Comparison of ENCODE assay signal across 8 cellular contexts in genomic region chr20:47620808-47621805, GRCh38.
DNase-seq lines count a peak whose midpoint lies in the region; ATAC-seq and TF ChIP-seq lines count a peak whose summit lies in the region.

No MANE protein-coding gene starts in this region.

- in situ Hi-C loops in HAP-1 (cut with MboI; ENCODE audit: low sequenced_read_pairs), result loop anchor here (25.0 kb wide), 1 partner anchor 234 kb away; no protein-coding TSS in a partner anchor

- intact Hi-C loops in upper lobe of right lung (cut with DNase I), result no loop called here

- H3K36me3 ChIP-seq in HAP-1 (replicated peaks) (no peaks in the 10 kb centered on the region), upper lobe of right lung (peaks cover 33% of the 10 kb centered on the region)

- H3K9me3 Mint-ChIP-seq in brain, result no peaks in the 10 kb centered on the region

- no peak overlapping the region for H3K4me3 Mint-ChIP-seq in brain

- H3K4me3 ChIP-seq in HAP-1, result no peak overlapping the region
- no peak overlapping the region for H3K4me3 ChIP-seq in upper lobe of right lung

- TF ChIP-seq CTCF in brain (conservative IDR thresholded peaks at IDR 0.05) (peak; percentile 83 to 88), upper lobe of right lung (IDR thresholded peaks at IDR 0.05) (peak; percentile 81)

- peaks cover 10% of the 10 kb centered on the region for H3K4me1 Mint-ChIP-seq in brain

- ATAC-seq in upper lobe of right lung, result peak; percentile 35
- ATAC-seq in HG03175 (IDR thresholded peaks at IDR 0.05; ENCODE audit: unreplicated experiment), result no peak

- H3K27ac ChIP-seq in upper lobe of right lung, result no peak overlapping the region

- DNase-seq in COR-L47 (lab: John Stamatoyannopoulos, UW) (peak; percentile 16), HAP-1 (ENCODE audit: low spot score in 2 of 2) (peak; percentile 21 to 54), NCI-H69 (lab: John Stamatoyannopoulos, UW) (peak; percentile 51), kidney glomerular epithelial cell (lab: John Stamatoyannopoulos, UW) (peak; percentile 45), upper lobe of right lung (no peak), cerebellar nuclear complex (lab: John Stamatoyannopoulos, UW) (no peak)

- H3K36me3 Mint-ChIP-seq in brain, result peaks cover 22% of the 10 kb centered on the region

- H3K4me1 ChIP-seq in HAP-1, result peaks cover 10% of the 10 kb centered on the region
- peaks cover 4% of the 10 kb centered on the region for H3K4me1 ChIP-seq in upper lobe of right lung

- H3K27me3 Mint-ChIP-seq in brain, result no peaks in the 10 kb centered on the region

- no peaks in the 10 kb centered on the region for H3K27me3 ChIP-seq in HAP-1 (ENCODE audit: low read depth)
- no peaks in the 10 kb centered on the region for H3K27me3 ChIP-seq in upper lobe of right lung

- no peaks in the 10 kb centered on the region for H3K9me3 ChIP-seq in HAP-1
- no peaks in the 10 kb centered on the region for H3K9me3 ChIP-seq in upper lobe of right lung

- H3K27ac Mint-ChIP-seq in brain, result peak overlapping the region in 2 of 5 experiments; percentile 4 to 43

Comparison
In these comparisons a context has a peak if more than half of its experiments do, and no peak if none do; other contexts are left out.
1. DNase-seq: peak in COR-L47 (single experiment), HAP-1 (2 of 2), NCI-H69 (single experiment) and kidney glomerular epithelial cell (single experiment); none in upper lobe of right lung (single experiment) and cerebellar nuclear complex (0 of 2).